26 cellular contexts compared by ENCODE assay signal in the genomic region with DNA sequence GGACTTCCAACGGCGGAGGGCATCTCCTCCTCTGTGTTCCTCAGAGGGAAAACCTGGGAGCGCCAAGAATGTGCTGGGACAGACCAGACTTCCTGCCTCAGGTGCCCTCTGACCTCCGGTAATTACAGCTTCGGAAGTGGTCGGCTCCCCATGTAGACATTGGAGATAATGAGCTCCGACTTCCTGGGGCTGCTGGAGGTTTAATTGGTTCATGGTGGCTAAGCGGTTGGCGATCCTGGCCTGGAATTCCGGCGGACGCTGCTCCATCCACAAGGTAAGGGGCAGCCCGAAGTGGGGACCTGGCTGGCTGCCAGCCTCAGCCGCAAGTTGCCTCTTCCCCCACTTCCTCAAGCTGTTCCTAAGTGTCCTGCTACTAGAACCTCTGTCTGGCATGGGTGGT.
"Had no signal": no experiment of that assay in that cellular context is flagged by ENCODE, and none has a peak within 500 bp of the region (broad histone marks: within the 10 kb centered on the region; RNA-seq: fewer than 3 reads in every experiment).

No MANE protein-coding gene starts in this region.

- DNase-seq: activated B cell treated with CpG ODN at 0.5 μM for 24 hours; activated CD4-positive, alpha-beta T cell treated with anti-CD3 and anti-CD28 coated beads for 36 hours; activated CD4-positive, alpha-beta T cell treated with anti-CD3 and anti-CD28 coated beads, Interleukin-2, amount 50 U/mL, for 4 hours; activated CD8-positive, alpha-beta memory T cell treated with anti-CD3 and anti-CD28 coated beads for 24 hours; activated CD8-positive, alpha-beta memory T cell treated with anti-CD3 and anti-CD28 coated beads, Interleukin-2, amount 50 U/mL, for 4 hours; activated naive CD8-positive, alpha-beta T cell treated with anti-CD3 and anti-CD28 coated beads for 36 hours; activated T-cell treated with anti-CD3 and anti-CD28 coated beads, Interleukin-2, amount 50 U/mL, for 24 hours; central memory CD4-positive, alpha-beta T cell; effector memory CD8-positive, alpha-beta T cell; foreskin melanocyte; left ventricle myocardium inferior; mammary epithelial cell; sigmoid colon; stimulated activated CD4-positive, alpha-beta T cell treated with anti-CD3 and anti-CD28 coated beads, Interleukin-2, amount 100 ng/mL, for 48 hours; stimulated activated CD8-positive, alpha-beta memory T cell treated with anti-CD3 and anti-CD28 coated beads, Interleukin-4, amount 100 ng/mL, for 48 hours; stimulated activated naive B cell treated with anti-CD40 and anti-IgM and Interleukin-4, amounts not matched to agents 10 μg/mL and 1 μg/mL and 100 μg/mL, for 72 hours; T-helper 9 cell; transverse colon had no signal

- H3K36me3 Mint-ChIP-seq: activated naive CD8-positive, alpha-beta T cell treated with anti-CD3 and anti-CD28 coated beads for 36 hours; stimulated activated naive B cell treated with anti-CD40 and anti-IgM and Interleukin-4, amounts not matched to agents 10 μg/mL and 1 μg/mL and 100 μg/mL, for 72 hours had no signal

- H3K27me3 Mint-ChIP-seq: activated B cell treated with CpG ODN at 0.5 μM for 24 hours; activated CD4-positive, alpha-beta T cell treated with anti-CD3 and anti-CD28 coated beads for 36 hours; activated naive CD8-positive, alpha-beta T cell treated with anti-CD3 and anti-CD28 coated beads for 36 hours; activated T-cell treated with anti-CD3 and anti-CD28 coated beads, Interleukin-2, amount 50 U/mL, for 24 hours; activated T-helper 17 cell treated with anti-CD3 and anti-CD28 coated beads, Interleukin-2, amount 50 U/mL, for 72 hours had no signal

- H3K4me1 ChIP-seq: left ventricle myocardium inferior, sigmoid colon, transverse colon had no signal

- H3K9me3 ChIP-seq: transverse colon had no signal

- H3K27ac ChIP-seq: hepatocyte, left ventricle myocardium inferior, sigmoid colon, transverse colon had no signal

- H3K4me2 ChIP-seq: hepatocyte, smooth muscle cell had no signal

- H3K27ac Mint-ChIP-seq: activated B cell treated with CpG ODN at 0.5 μM for 24 hours; activated CD4-positive, alpha-beta T cell treated with anti-CD3 and anti-CD28 coated beads for 36 hours; activated naive CD8-positive, alpha-beta T cell treated with anti-CD3 and anti-CD28 coated beads for 36 hours; activated T-cell treated with anti-CD3 and anti-CD28 coated beads, Interleukin-2, amount 50 U/mL, for 24 hours; activated T-helper 17 cell treated with anti-CD3 and anti-CD28 coated beads, Interleukin-2, amount 50 U/mL, for 72 hours; effector memory CD8-positive, alpha-beta T cell; stimulated activated naive B cell treated with anti-CD40 and anti-IgM and Interleukin-4, amounts not matched to agents 10 μg/mL and 1 μg/mL and 100 μg/mL, for 72 hours had no signal

- H3K4me1 Mint-ChIP-seq: activated B cell treated with CpG ODN at 0.5 μM for 24 hours; activated CD4-positive, alpha-beta T cell treated with anti-CD3 and anti-CD28 coated beads for 36 hours; activated naive CD8-positive, alpha-beta T cell treated with anti-CD3 and anti-CD28 coated beads for 36 hours; stimulated activated naive B cell treated with anti-CD40 and anti-IgM and Interleukin-4, amounts not matched to agents 10 μg/mL and 1 μg/mL and 100 μg/mL, for 72 hours had no signal

- H3K36me3 ChIP-seq: left ventricle myocardium inferior, sigmoid colon, transverse colon had no signal

- H3K27me3 ChIP-seq: hepatocyte, sigmoid colon had no signal

- H3K4me3 ChIP-seq: hepatocyte, left ventricle myocardium inferior, sigmoid colon, smooth muscle cell, transverse colon had no signal

- FAIRE-seq: astrocyte, colon, endothelial cell of umbilical vein, urothelium cell line had no signal

- H2AFZ ChIP-seq: hepatocyte had no signal

- ATAC-seq: activated CD4-positive, alpha-beta T cell treated with anti-CD3 and anti-CD28 coated beads for 36 hours; activated T-helper 17 cell treated with anti-CD3 and anti-CD28 coated beads, Interleukin-2, amount 50 U/mL, for 72 hours; effector memory CD8-positive, alpha-beta T cell; esophagus mucosa; stimulated activated naive B cell treated with anti-CD40 and anti-IgM and Interleukin-4, amounts not matched to agents 10 μg/mL and 1 μg/mL and 100 μg/mL, for 72 hours had no signal

- H3K9me3 Mint-ChIP-seq: activated B cell treated with CpG ODN at 0.5 μM for 24 hours; activated T-cell treated with anti-CD3 and anti-CD28 coated beads, Interleukin-2, amount 50 U/mL, for 24 hours had no signal

- H3K79me2 ChIP-seq: hepatocyte had no signal

- H3K4me3 Mint-ChIP-seq: activated B cell treated with CpG ODN at 0.5 μM for 24 hours; activated CD4-positive, alpha-beta T cell treated with anti-CD3 and anti-CD28 coated beads for 36 hours; activated naive CD8-positive, alpha-beta T cell treated with anti-CD3 and anti-CD28 coated beads for 36 hours; activated T-cell treated with anti-CD3 and anti-CD28 coated beads, Interleukin-2, amount 50 U/mL, for 24 hours; activated T-helper 17 cell treated with anti-CD3 and anti-CD28 coated beads, Interleukin-2, amount 50 U/mL, for 72 hours; effector memory CD8-positive, alpha-beta T cell; stimulated activated naive B cell treated with anti-CD40 and anti-IgM and Interleukin-4, amounts not matched to agents 10 μg/mL and 1 μg/mL and 100 μg/mL, for 72 hours had no signal
